8 cellular contexts compared by ENCODE assay signal in genomic region chr17:51260960-51261958, GRCh38. TPM values are rescaled to one million over a fixed set of nuclear protein-coding genes. Genes with fewer than 3 reads are reported as not detected.
DNase-seq lines count a peak whose midpoint lies in the region; ATAC-seq and TF ChIP-seq lines count a peak whose summit lies in the region.

No MANE protein-coding gene starts in this region.

- peaks cover 35% of the 10 kb centered on the region; the same call in 1 of the 2 replicates for H3K79me2 ChIP-seq in H9 (ENCODE audit: insufficient read depth, low read length)

- no peak overlapping the region for H2AK5ac ChIP-seq in H9 (ENCODE audit: insufficient read length, low read length)

- no peak overlapping the region for H2BK120ac ChIP-seq in H9 (ENCODE audit: low read depth, low read length, poor library complexity, severe bottlenecking)

- no peak overlapping the region for H3T11ph ChIP-seq in H9 (ENCODE audit: low read length)

- peaks cover 20 to 68% (median 60%) of the 10 kb centered on the region in 3 experiments for H3K36me3 Mint-ChIP-seq in H9 (ENCODE audit: insufficient read depth in 1 of 3, low read depth in 3 of 3)
- peaks cover 33% of the 10 kb centered on the region for H3K36me3 Mint-ChIP-seq in T-helper 1 cell treated with Interleukin-12 subunit alpha and Interleukin-12 subunit beta and Interleukin-4 antibody, amounts not matched to agents 30 μg/mL and 1 μg/mL, for 36 hours (ENCODE audit: low read depth)

- no peak overlapping the region for H3K23ac ChIP-seq in H9 (ENCODE audit: insufficient read length, low read depth, low read length)

- H3K56ac ChIP-seq in H9 (ENCODE audit: insufficient read length, low read depth, low read length) = no peak overlapping the region

- no peak overlapping the region for H2AFZ ChIP-seq in H9 (ENCODE audit: low read length)

- no peak overlapping the region for H4K5ac ChIP-seq in H9 (ENCODE audit: insufficient read length, low read depth, low read length)

- H3K4me3 ChIP-seq in GM08714 (ENCODE audit: low read length) (peak overlapping the region; percentile 88), ascending aorta (peak overlapping the region; percentile 97 to 98), gastrocnemius medialis (peak overlapping the region; percentile 72 to 99 (median 94))

- no peak overlapping the region for H3K18ac ChIP-seq in H9 (ENCODE audit: insufficient read length, low read depth, low read length)

- intact Hi-C loops in ascending aorta (cut with DNase I) (no loop called here), gastrocnemius medialis (cut with DNase I; ENCODE audit: low total_unique reads) (loop anchor here (2.0 to 5.0 kb wide), 2 partner anchors 94 to 109 kb away; partner anchors contain the start of genes NME1 and NME2)

- peaks cover 4% of the 10 kb centered on the region; the same call in 1 of the 2 replicates for H3K4me1 ChIP-seq in H9 (ENCODE audit: insufficient read depth, low read length)
- peaks cover 17 to 25% of the 10 kb centered on the region in 2 donors for H3K4me1 ChIP-seq in ascending aorta
- peaks cover 39 to 41% of the 10 kb centered on the region in 2 donors for H3K4me1 ChIP-seq in gastrocnemius medialis

- no peaks in the 10 kb centered on the region for H3K9me3 Mint-ChIP-seq in H9
- no peaks in the 10 kb centered on the region for H3K9me3 Mint-ChIP-seq in T-helper 1 cell treated with Interleukin-12 subunit alpha and Interleukin-12 subunit beta and Interleukin-4 antibody, amounts not matched to agents 30 μg/mL and 1 μg/mL, for 36 hours

- in situ Hi-C loops in gastrocnemius medialis (cut with MboI; ENCODE audit: low sequenced_read_pairs in 4 of 4) = no loop called here

- H3K27me3 ChIP-seq in H9 (ENCODE audit: insufficient read depth, low read length) (no peaks in the 10 kb centered on the region), ascending aorta (no peaks in the 10 kb centered on the region), gastrocnemius medialis (no peaks in the 10 kb centered on the region)

- peaks cover 2% of the 10 kb centered on the region for H3K79me1 ChIP-seq in H9 (ENCODE audit: insufficient read depth, low read depth, low read length, poor library complexity, severe bottlenecking)

- H3K4me1 Mint-ChIP-seq in H9 = peaks cover 28 to 33% of the 10 kb centered on the region in 2 experiments
- peaks cover 44% of the 10 kb centered on the region for H3K4me1 Mint-ChIP-seq in T-helper 1 cell treated with Interleukin-12 subunit alpha and Interleukin-12 subunit beta and Interleukin-4 antibody, amounts not matched to agents 30 μg/mL and 1 μg/mL, for 36 hours (ENCODE audit: low read depth)

- H3K23me2 ChIP-seq in H9 (ENCODE audit: insufficient read length, low read depth, low read length, poor library complexity, severe bottlenecking) = peaks cover 13% of the 10 kb centered on the region

- H2BK5ac ChIP-seq in H9 (ENCODE audit: insufficient read length, low read length) = no peak overlapping the region

- H4K20me1 ChIP-seq in H9 (ENCODE audit: control insufficient read depth, insufficient read depth, insufficient read length) = no peaks in the 10 kb centered on the region

- no peak overlapping the region; the same call in 1 of the 2 replicates for H3K14ac ChIP-seq in H9 (ENCODE audit: insufficient read depth, low read length)

- H2BK12ac ChIP-seq in H9 (ENCODE audit: insufficient read length, low read depth, low read length) = no peak overlapping the region

- TF ChIP-seq POLR2A in gastrocnemius medialis (IDR thresholded peaks at IDR 0.05) = no peak

- H3K27me3 Mint-ChIP-seq in H9 (ENCODE audit: low read depth) = peaks cover 1% of the 10 kb centered on the region; the same call in 1 of the 2 replicates
- no peaks in the 10 kb centered on the region for H3K27me3 Mint-ChIP-seq in T-helper 1 cell treated with Interleukin-12 subunit alpha and Interleukin-12 subunit beta and Interleukin-4 antibody, amounts not matched to agents 30 μg/mL and 1 μg/mL, for 36 hours (ENCODE audit: low read depth)

- H2BK20ac ChIP-seq in H9 (ENCODE audit: low read depth, low read length, poor library complexity, severe bottlenecking) = no peak overlapping the region

- H3K36me3 ChIP-seq in ascending aorta (peaks cover 6 to 7% of the 10 kb centered on the region in 2 donors), gastrocnemius medialis (peaks cover 0 to 8% of the 10 kb centered on the region in 2 donors)

- H3K4ac ChIP-seq in H9 (ENCODE audit: low read depth, low read length) = no peak overlapping the region

- peak overlapping the region; percentile 72 for H3K9ac ChIP-seq in H9 (ENCODE audit: extremely low read depth, insufficient read length, low read length)

- H4K8ac ChIP-seq in H9 (replicated peaks; ENCODE audit: insufficient read length, low read depth, low read length) = no peak overlapping the region

- H2BK15ac ChIP-seq in H9 (ENCODE audit: low read depth, low read length) = no peak overlapping the region

- peak overlapping the region; percentile 1 to 31 (median 19); a peak in 6 of 7 replicates for H3K27ac Mint-ChIP-seq in H9
- peak overlapping the region; percentile 86 for H3K27ac Mint-ChIP-seq in T-helper 1 cell treated with Interleukin-12 subunit alpha and Interleukin-12 subunit beta and Interleukin-4 antibody, amounts not matched to agents 30 μg/mL and 1 μg/mL, for 36 hours

- TF ChIP-seq CTCF in H9 (conservative IDR thresholded peaks at IDR 0.05) = no peak
- no peak for TF ChIP-seq CTCF in ascending aorta (IDR thresholded peaks at IDR 0.05)
- no peak for TF ChIP-seq CTCF in gastrocnemius medialis (IDR thresholded peaks at IDR 0.05 in 4 of 5, conservative IDR thresholded peaks at IDR 0.05 in 1 of 5)

- peak overlapping the region; percentile 85 to 94 for H3K4me3 Mint-ChIP-seq in H9
- H3K4me3 Mint-ChIP-seq in T-helper 1 cell treated with Interleukin-12 subunit alpha and Interleukin-12 subunit beta and Interleukin-4 antibody, amounts not matched to agents 30 μg/mL and 1 μg/mL, for 36 hours = peak overlapping the region; percentile 86

- no CpG with 5 or more reads among the region's 52 CpGs for WGBS in H9 (ENCODE audit: extremely low coverage, insufficient read length, low lambda C conversion rate)

- DNase-seq in H9 (peak; percentile 89), LoVo (ENCODE audit: low spot score) (peak; percentile 65), ascending aorta (ENCODE audit: low spot score in 2 of 2) (peak in 1 of 2 donors; percentile 79), hypothalamus (lab: John Stamatoyannopoulos, UW) (peak in 28 of 51 donors; percentile 6 to 73 (median 44)), gastrocnemius medialis (peak; percentile 42 to 49), amniotic stem cell (lab: John Stamatoyannopoulos, UW) (no peak)

- H3K4me2 ChIP-seq in H9 (ENCODE audit: insufficient read depth, insufficient read length, low read length) = peak overlapping the region; percentile 81

- no peak for ATAC-seq in gastrocnemius medialis

- H3K9me3 ChIP-seq in H9 (ENCODE audit: control insufficient read depth, low read depth, low read length) (no peaks in the 10 kb centered on the region), ascending aorta (no peaks in the 10 kb centered on the region), gastrocnemius medialis (no peaks in the 10 kb centered on the region)

- H4K91ac ChIP-seq in H9 (ENCODE audit: insufficient read length, low read depth, low read length) = no peak overlapping the region

- H3K27ac ChIP-seq in H9 (ENCODE audit: insufficient read length, low read depth, low read length) (no peak overlapping the region), ascending aorta (peak overlapping the region; percentile 99 to 100), gastrocnemius medialis (peak overlapping the region; percentile 89 to 99 (median 96))

RNA-seq across cellular contexts. Expression of gene UTP18, which starts 0.9 kb away (rescaled TPM):
- total RNA-seq in H9 (2021) (78.3 and 79.5 TPM in 2 replicates), ascending aorta (1.8 TPM), gastrocnemius medialis (10 to 100 TPM; 19.0 to 29.9 (median 21.4) TPM)

RNA-seq across cellular contexts. Expression of gene MBTD1, which starts 1.4 kb away (rescaled TPM):
- total RNA-seq in H9 (2021) (46.0 and 49.6 TPM in 2 replicates), ascending aorta (3.6 TPM), gastrocnemius medialis (1 to 10 TPM; 4.6 to 9.8 (median 7.6) TPM)
